8 cellular contexts compared by ENCODE assay signal in the genomic region with DNA sequence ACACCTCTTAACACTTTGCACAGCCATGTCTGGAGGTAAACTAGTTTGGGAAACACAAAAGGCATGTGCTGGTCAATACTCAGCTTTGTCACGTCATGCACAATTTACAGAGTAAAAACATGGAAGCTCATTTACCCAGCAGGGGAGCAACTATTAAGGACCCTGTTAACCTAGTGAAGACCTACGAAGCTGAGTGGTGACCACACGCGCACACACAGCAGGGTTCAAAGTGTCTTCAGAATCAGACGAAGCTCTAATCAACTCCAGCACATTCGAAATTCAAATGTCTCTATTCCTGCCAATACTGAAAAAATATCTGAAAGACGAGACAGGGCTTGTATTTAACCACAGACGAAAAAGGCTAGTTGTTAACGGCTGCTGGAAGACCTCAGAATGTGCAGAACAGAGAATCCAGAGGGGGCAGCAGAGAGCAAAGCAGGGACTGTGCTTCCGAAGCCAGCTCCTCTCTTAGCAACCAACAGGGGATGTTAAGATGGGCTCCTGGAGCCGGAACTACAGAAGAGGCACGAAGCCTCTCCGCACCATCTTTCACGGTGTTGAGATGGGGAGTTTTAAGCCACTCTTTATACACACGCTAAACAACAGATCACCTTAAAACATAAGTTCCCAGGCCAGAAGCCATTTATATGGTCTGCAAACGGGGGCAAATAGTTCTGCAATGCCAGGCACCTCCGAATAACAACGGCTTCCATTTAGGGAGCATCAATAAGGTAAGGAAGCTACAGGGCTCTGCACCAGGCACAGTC.
DNase-seq lines count a peak whose midpoint lies in the region; TF ChIP-seq lines count a peak whose summit lies in the region.

No MANE protein-coding gene starts in this region.

- no peaks in the 10 kb centered on the region for H3K9me3 ChIP-seq in HUES48 (ENCODE audit: control insufficient read depth, insufficient read depth, low read length)
- H3K9me3 ChIP-seq in NT2/D1 (ENCODE audit: insufficient read depth, low read length) = no peaks in the 10 kb centered on the region

- H3K9ac ChIP-seq in HUES48 (ENCODE audit: low read depth, low read length) (no peak overlapping the region), NT2/D1 (ENCODE audit: insufficient read length, low read depth) (no peak overlapping the region)

- H3K36me3 ChIP-seq in HUES48 (ENCODE audit: control insufficient read depth, insufficient read depth, low read length) (no peaks in the 10 kb centered on the region), NT2/D1 (ENCODE audit: insufficient read depth, insufficient read length, low read length) (no peaks in the 10 kb centered on the region)

- H3K4me3 ChIP-seq in HUES48 (ENCODE audit: low read depth, low read length) (peak overlapping the region; percentile 50), NT2/D1 (ENCODE audit: insufficient read length, low read depth) (no peak overlapping the region)

- H3K27me3 ChIP-seq in HUES48 (ENCODE audit: control insufficient read depth, insufficient read depth, low read length) (no peaks in the 10 kb centered on the region), NT2/D1 (ENCODE audit: insufficient read depth, insufficient read length) (no peaks in the 10 kb centered on the region)

- peaks cover 19% of the 10 kb centered on the region for H3K4me1 ChIP-seq in HUES48 (ENCODE audit: control insufficient read depth, insufficient read depth, low read length)
- no peaks in the 10 kb centered on the region for H3K4me1 ChIP-seq in NT2/D1 (ENCODE audit: insufficient read depth, insufficient read length)

- no peak overlapping the region for H3K27ac ChIP-seq in HUES48 (ENCODE audit: low read depth, low read length)

- DNase-seq in CD1c-positive myeloid dendritic cell (ENCODE audit: extremely low spot score) (peak; percentile 83), GM20000 (ENCODE audit: low spot score) (peak; percentile 83), NT2/D1 (ENCODE audit: low read depth, low spot score) (peak; percentile 84), epidermal melanocyte (ENCODE audit: insufficient read length, low spot score) (peak; percentile 70), middle frontal gyrus (ENCODE audit: extremely low spot score, low spot score) (peak; percentile 91)
- DNase-seq in activated CD8-positive, alpha-beta memory T cell treated with anti-CD3 and anti-CD28 coated beads, Interleukin-2, amount 50 U/mL, for 24 hours (ENCODE audit: extremely low read depth) = peak; percentile 39
- DNase-seq in stimulated activated CD8-positive, alpha-beta memory T cell treated with anti-CD3 and anti-CD28 coated beads, Interleukin-2, amount 100 ng/mL, for 48 hours (ENCODE audit: low read depth in 2 of 2) = peak; percentile 56 to 72

- peak; percentile 90 for TF ChIP-seq CTCF in GM20000 (IDR thresholded peaks at IDR 0.05; ENCODE audit: extremely low read depth, missing control alignments)

Comparison
In these comparisons a context has a peak if more than half of its experiments do, and no peak if none do; other contexts are left out.
1. DNase-seq: peak in every context shown above with its lines; median percentile 91 in middle frontal gyrus; 84 in NT2/D1; 83 in CD1c-positive myeloid dendritic cell; 83 in GM20000; 70 in epidermal melanocyte; 64 in stimulated activated CD8-positive, alpha-beta memory T cell treated with anti-CD3 and anti-CD28 coated beads, Interleukin-2, amount 100 ng/mL, for 48 hours; 39 in activated CD8-positive, alpha-beta memory T cell treated with anti-CD3 and anti-CD28 coated beads, Interleukin-2, amount 50 U/mL, for 24 hours.